Comparison of ENCODE assay signal across 1 cellular context in the genomic region with DNA sequence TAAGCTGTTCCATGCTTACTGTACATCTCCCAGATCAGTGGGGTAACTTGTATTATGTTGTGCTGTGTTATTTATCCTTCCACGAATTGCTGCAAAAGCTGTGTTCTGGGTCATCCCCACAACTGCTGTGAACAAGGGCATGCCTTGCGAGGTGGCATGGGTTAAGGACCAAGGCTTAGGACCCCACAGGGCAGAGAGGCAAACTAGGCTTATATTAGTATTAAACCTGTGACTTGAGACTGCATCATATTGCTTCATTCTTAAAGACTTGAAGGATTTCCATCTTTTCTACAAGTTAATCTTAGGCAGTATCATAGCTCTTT.
TF ChIP-seq lines count a peak whose summit lies in the region.

No MANE protein-coding gene starts in this region.

TF ChIP-seq in IMR-90, 13 proteins besides CTCF, POLR2A, EP300 and RAD21:
- TF ChIP-seq CEBPB (IDR thresholded peaks at IDR 0.05; ENCODE audit: low read depth, low read length) = peak; percentile 24; the same call in 1 of the 2 replicates
- TF ChIP-seq, protein P1, sequence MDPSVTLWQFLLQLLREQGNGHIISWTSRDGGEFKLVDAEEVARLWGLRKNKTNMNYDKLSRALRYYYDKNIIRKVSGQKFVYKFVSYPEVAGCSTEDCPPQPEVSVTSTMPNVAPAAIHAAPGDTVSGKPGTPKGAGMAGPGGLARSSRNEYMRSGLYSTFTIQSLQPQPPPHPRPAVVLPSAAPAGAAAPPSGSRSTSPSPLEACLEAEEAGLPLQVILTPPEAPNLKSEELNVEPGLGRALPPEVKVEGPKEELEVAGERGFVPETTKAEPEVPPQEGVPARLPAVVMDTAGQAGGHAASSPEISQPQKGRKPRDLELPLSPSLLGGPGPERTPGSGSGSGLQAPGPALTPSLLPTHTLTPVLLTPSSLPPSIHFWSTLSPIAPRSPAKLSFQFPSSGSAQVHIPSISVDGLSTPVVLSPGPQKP (IDR thresholded peaks at IDR 0.05; ENCODE audit: borderline replicate concordance, low read depth, low read length) = no peak
